ENCODE assay signal across 8 cellular contexts in genomic region chr3:16290007-16290826, GRCh38. TPM values are rescaled to one million over a fixed set of nuclear protein-coding genes. Genes with fewer than 3 reads are reported as not detected.
DNase-seq lines count a peak whose midpoint lies in the region; ATAC-seq and TF ChIP-seq lines count a peak whose summit lies in the region.

No MANE protein-coding gene starts in this region.

- H3K9me3 ChIP-seq in Caco-2 (no peaks in the 10 kb centered on the region), parathyroid adenoma (ENCODE audit: control insufficient read depth, low read length) (no peaks in the 10 kb centered on the region)

- H3K4me1 Mint-ChIP-seq in Caco-2 (ENCODE audit: low read depth, unreplicated experiment) = peaks cover 10% of the 10 kb centered on the region
- H3K4me1 Mint-ChIP-seq in GM23338 = no peaks in the 10 kb centered on the region
- peaks cover 96% of the 10 kb centered on the region for H3K4me1 Mint-ChIP-seq in activated T-cell treated with anti-CD3 and anti-CD28 coated beads, Interleukin-2, amount 50 U/mL, for 4 hours (ENCODE audit: low read depth)

- H3K27ac Mint-ChIP-seq in Caco-2 (ENCODE audit: unreplicated experiment) (no peak overlapping the region), GM23338 (no peak overlapping the region)

- H3K9me3 Mint-ChIP-seq in Caco-2 (ENCODE audit: unreplicated experiment) = no peaks in the 10 kb centered on the region
- no peaks in the 10 kb centered on the region; the same call in 1 of the 3 replicates for H3K9me3 Mint-ChIP-seq in GM23338
- H3K9me3 Mint-ChIP-seq in activated T-cell treated with anti-CD3 and anti-CD28 coated beads, Interleukin-2, amount 50 U/mL, for 4 hours = peaks cover 10% of the 10 kb centered on the region

- POLR2A ChIA-PET in Caco-2 (lab: Charles Lee) = no interaction called here

- ATAC-seq in GM23338 = peak; percentile 66
- ATAC-seq in activated T-cell treated with anti-CD3 and anti-CD28 coated beads, Interleukin-2, amount 50 U/mL, for 4 hours = no peak

- H4K20me1 ChIP-seq in GM23338 (replicated peaks; ENCODE audit: insufficient read depth) = no peaks in the 10 kb centered on the region

- H2AFZ ChIP-seq in GM23338 = no peak overlapping the region
- no peak overlapping the region for H2AFZ ChIP-seq in parathyroid adenoma

- intact Hi-C loops in Caco-2 (cut with micrococcal nuclease; ENCODE audit: unreplicated experiment) = loop anchor here (1.0 kb wide), 3 partner anchors 227 to 311 kb away; no protein-coding TSS in a partner anchor

- BruUV-seq in Caco-2 (replicated peaks; lab: Mats Ljungman, UMichigan) = no TSS peak

- no peak overlapping the region for H3K27ac ChIP-seq in GM23338 (ENCODE audit: low read depth)
- H3K27ac ChIP-seq in parathyroid adenoma = no peak overlapping the region

- H3K36me3 Mint-ChIP-seq in Caco-2 (ENCODE audit: insufficient read depth, unreplicated experiment) (peaks cover 16% of the 10 kb centered on the region), GM23338 (ENCODE audit: low read depth) (peaks cover 44% of the 10 kb centered on the region)
- peaks cover 19% of the 10 kb centered on the region for H3K36me3 Mint-ChIP-seq in activated T-cell treated with anti-CD3 and anti-CD28 coated beads, Interleukin-2, amount 50 U/mL, for 4 hours (ENCODE audit: insufficient read depth)

- H3K36me3 ChIP-seq in Caco-2 (ENCODE audit: control insufficient read depth, insufficient read depth, low read length) = no peaks in the 10 kb centered on the region; the same call in 1 of the 2 replicates
- peaks cover 5% of the 10 kb centered on the region; the same call in 1 of the 2 replicates for H3K36me3 ChIP-seq in GM23338 (ENCODE audit: insufficient read depth)
- no peaks in the 10 kb centered on the region for H3K36me3 ChIP-seq in parathyroid adenoma (ENCODE audit: control insufficient read depth, insufficient read depth, low read length)

- peaks cover 6% of the 10 kb centered on the region; the same call in 1 of the 2 replicates for H3K4me1 ChIP-seq in Caco-2
- no peaks in the 10 kb centered on the region for H3K4me1 ChIP-seq in GM23338 (ENCODE audit: insufficient read depth)
- H3K4me1 ChIP-seq in parathyroid adenoma = peaks cover 8% of the 10 kb centered on the region

- H3K4me3 ChIP-seq in Caco-2 (ENCODE audit: low read depth, low read length) (no peak overlapping the region), GM23338 (no peak overlapping the region), parathyroid adenoma (ENCODE audit: low read depth, low read length) (no peak overlapping the region)

- H3K79me2 ChIP-seq in GM23338 (replicated peaks; ENCODE audit: insufficient read depth) (peaks cover 28% of the 10 kb centered on the region), parathyroid adenoma (no peaks in the 10 kb centered on the region)

- DNase-seq in Caco-2 (peak in 1 of 2 experiments; percentile 50), GM23338 (ENCODE audit: low spot score) (peak; percentile 75), NCI-H748 treated with DMSO at 0.1 percent for 48 hours (lab: John Stamatoyannopoulos, UW) (peak; percentile 15), fibroblast of the conjunctiva (ENCODE audit: low read depth) (peak; percentile 55), HK-2 (ENCODE audit: unreplicated experiment) (no peak), NCI-H1436 treated with DMSO at 0.1 percent for 48 hours (lab: John Stamatoyannopoulos, UW) (no peak)
- peak; percentile 49 for DNase-seq in activated T-cell treated with anti-CD3 and anti-CD28 coated beads, Interleukin-2, amount 50 U/mL, for 4 hours

- H3K4me3 Mint-ChIP-seq in Caco-2 (ENCODE audit: unreplicated experiment) = no peak overlapping the region
- H3K4me3 Mint-ChIP-seq in GM23338 = no peak overlapping the region
- H3K4me3 Mint-ChIP-seq in activated T-cell treated with anti-CD3 and anti-CD28 coated beads, Interleukin-2, amount 50 U/mL, for 4 hours = peak overlapping the region; percentile 80

- TF ChIP-seq CTCF in Caco-2 (IDR thresholded peaks at IDR 0.05; ENCODE audit: insufficient read depth in 1 of 2, low read depth in 1 of 2, low read length in 1 of 2, severe bottlenecking in 1 of 2, unreplicated experiment in 1 of 2) (peak; percentile 73 to 77), GM23338 (conservative IDR thresholded peaks at IDR 0.05; ENCODE audit: low read depth in 2 of 2) (peak; percentile 89 to 98), parathyroid adenoma (IDR thresholded peaks at IDR 0.05) (peak; percentile 71)

- CTCF ChIA-PET in Caco-2 (lab: Charles Lee) = interaction anchor here (0.6 to 1.8 kb wide), 17 partner anchors 8 to 1015 kb away, joined by 3 to 17 read pairs (median 3); partner anchors contain the start of genes DPH3, OXNAD1 and RFTN1

- H3K27me3 Mint-ChIP-seq in Caco-2 (ENCODE audit: insufficient read depth, unreplicated experiment) = no peaks in the 10 kb centered on the region
- no peaks in the 10 kb centered on the region for H3K27me3 Mint-ChIP-seq in GM23338 (ENCODE audit: insufficient read depth, low read depth, poor library complexity)
- H3K27me3 Mint-ChIP-seq in activated T-cell treated with anti-CD3 and anti-CD28 coated beads, Interleukin-2, amount 50 U/mL, for 4 hours (ENCODE audit: low read depth) = no peaks in the 10 kb centered on the region

- H3F3A ChIP-seq in GM23338 (replicated peaks; ENCODE audit: low read depth) = no peaks in the 10 kb centered on the region

- no peak overlapping the region for H3K9ac ChIP-seq in parathyroid adenoma

- H3K9me2 ChIP-seq in GM23338 (ENCODE audit: insufficient read depth) = no peaks in the 10 kb centered on the region

- H3K4me2 ChIP-seq in GM23338 (no peak overlapping the region), parathyroid adenoma (ENCODE audit: low read length) (no peak overlapping the region)

- H3K27me3 ChIP-seq in Caco-2 (replicated peaks; ENCODE audit: control insufficient read depth, insufficient read depth, low read length) = no peaks in the 10 kb centered on the region
- H3K27me3 ChIP-seq in GM23338 (ENCODE audit: insufficient read depth) = no peaks in the 10 kb centered on the region
- H3K27me3 ChIP-seq in parathyroid adenoma (ENCODE audit: control insufficient read depth, insufficient read depth, low read length) = no peaks in the 10 kb centered on the region

TF ChIP-seq in GM23338, 12 proteins besides CTCF, POLR2A, EP300 and RAD21:
- TF ChIP-seq STAT1 (IDR thresholded peaks at IDR 0.05; ENCODE audit: unreplicated experiment) = no peak
- TF ChIP-seq CREB1 (CRISPR knock-in tag; IDR thresholded peaks at IDR 0.05; ENCODE audit: low read depth) = no peak
- no peak for TF ChIP-seq JUNB (IDR thresholded peaks at IDR 0.05; ENCODE audit: unreplicated experiment)
- TF ChIP-seq ZNF114 (CRISPR knock-in tag; IDR thresholded peaks at IDR 0.05) = no peak

RNA-seq across cellular contexts. Expression of gene OXNAD1, which starts 25.2 kb away (rescaled TPM):
- 20.0 and 22.9 TPM in 2 replicates for total RNA-seq in Caco-2 (2022)
- 34.2 and 39.4 TPM in 2 replicates for total RNA-seq in GM23338 (2014; rRNA removed; shearing (Covaris generic))
- 20.0 and 22.9 TPM in 2 replicates for polyA plus RNA-seq in GM23338 (2016; fragmentation: Nextera tagmentation; extraction: Ambion mirVana)
- total RNA-seq in activated T-cell treated with anti-CD3 and anti-CD28 coated beads, Interleukin-2, amount 50 U/mL, for 4 hours = 10 to 100 TPM; 24.6 to 25.5 (median 24.8) TPM

RNA-seq across cellular contexts. Expression of gene DPH3, which starts 25.5 kb away (rescaled TPM):
- total RNA-seq in Caco-2 (2022) = 25.6 and 30.0 TPM in 2 replicates
- 14.0 and 15.3 TPM in 2 replicates for total RNA-seq in GM23338 (2014; rRNA removed; shearing (Covaris generic))
- polyA plus RNA-seq in GM23338 (2016; fragmentation: Nextera tagmentation; extraction: Ambion mirVana) = 84.3 and 91.7 TPM in 2 replicates
- 10 to 100 TPM; 30.2 to 37.9 (median 33.4) TPM for total RNA-seq in activated T-cell treated with anti-CD3 and anti-CD28 coated beads, Interleukin-2, amount 50 U/mL, for 4 hours

Comparison
In these comparisons a context has a peak if more than half of its experiments do, and no peak if none do; other contexts are left out.
1. DNase-seq: peak in GM23338 (single experiment), NCI-H748 treated with DMSO at 0.1 percent for 48 hours (single experiment), activated T-cell treated with anti-CD3 and anti-CD28 coated beads, Interleukin-2, amount 50 U/mL, for 4 hours (single experiment) and fibroblast of the conjunctiva (single experiment); none in HK-2 (single experiment) and NCI-H1436 treated with DMSO at 0.1 percent for 48 hours (single experiment).
2. Peak in every context shown above with its lines, with median percentiles within 50 percentile points of each other: CTCF ChIP-seq.